In genomic region chr7:75696263-75697037, GRCh38 we compare ENCODE assay signal across 19 cellular contexts. TPM values are rescaled to one million over a fixed set of nuclear protein-coding genes. Genes with fewer than 3 reads are reported as not detected.
A peak's percentile ranks its signal among the peaks of the same experiment; 100 is the strongest.
DNase-seq lines count a peak whose midpoint lies in the region; ATAC-seq and TF ChIP-seq lines count a peak whose summit lies in the region.
"Had no signal": no experiment of that assay in that cellular context is flagged by ENCODE, and none has a peak within 500 bp of the region (broad histone marks: within the 10 kb centered on the region; RNA-seq: fewer than 3 reads in every experiment).

No MANE protein-coding gene starts in this region.

- DNase-seq in stimulated activated naive CD8-positive, alpha-beta T cell treated with anti-CD3 and anti-CD28 coated beads, Interleukin-15, amount 100 ng/mL, for 72 hours: no peak
- no peak for DNase-seq in stimulated activated naive CD8-positive, alpha-beta T cell treated with anti-CD3 and anti-CD28 coated beads, Interleukin-15, Interleukin-2, amounts not matched to agents 100 U/mL and 50 U/mL, for 24 hours
- DNase-seq in NCI-H510A treated with DMSO at 0.1 percent for 48 hours (lab: John Stamatoyannopoulos, UW): peak; percentile 10
- no peak for DNase-seq in nephron progenitor cell
- DNase-seq in stimulated activated CD4-positive, alpha-beta T cell treated with anti-CD3 and anti-CD28 coated beads, Interleukin-15, amount 100 ng/mL, for 24 hours: no peak
- DNase-seq in omental fat pad (ENCODE audit: low spot score): no peak
- DNase-seq: CD8-positive, alpha-beta T cell; DMS153; GDM1; MV-4-11; NCI-H1417; NCI-H1694 treated with DMSO at 0.1 percent for 48 hours; NCI-H2107; NCI-H226; NCI-H524 treated with DMSO at 0.1 percent for 48 hours; OCI-M1; T-helper 1 cell had no signal

- no peaks in the 10 kb centered on the region for H3K27me3 Mint-ChIP-seq in stimulated activated naive CD8-positive, alpha-beta T cell treated with anti-CD3 and anti-CD28 coated beads, Interleukin-15, amount 100 ng/mL, for 72 hours
- peaks cover 13% of the 10 kb centered on the region for H3K27me3 Mint-ChIP-seq in nephron progenitor cell (ENCODE audit: low read depth, poor library complexity)

- TF ChIP-seq CTCF in nephron progenitor cell (IDR thresholded peaks at IDR 0.05) (no peak), omental fat pad (IDR thresholded peaks at IDR 0.05) (no peak)

- no peaks in the 10 kb centered on the region for H3K4me1 Mint-ChIP-seq in stimulated activated naive CD8-positive, alpha-beta T cell treated with anti-CD3 and anti-CD28 coated beads, Interleukin-15, amount 100 ng/mL, for 72 hours
- peaks cover 32% of the 10 kb centered on the region for H3K4me1 Mint-ChIP-seq in nephron progenitor cell

- ATAC-seq in stimulated activated naive CD8-positive, alpha-beta T cell treated with anti-CD3 and anti-CD28 coated beads, Interleukin-15, amount 100 ng/mL, for 72 hours: no peak
- no peak for ATAC-seq in stimulated activated naive CD8-positive, alpha-beta T cell treated with anti-CD3 and anti-CD28 coated beads, Interleukin-15, Interleukin-2, amounts not matched to agents 100 U/mL and 50 U/mL, for 24 hours
- ATAC-seq in omental fat pad (ENCODE audit: low FRiP score): no peak
- no peak for ATAC-seq in HG03520 (IDR thresholded peaks at IDR 0.05; ENCODE audit: unreplicated experiment)
- ATAC-seq: CD8-positive, alpha-beta T cell; HCT116 had no signal

- H3K36me3 Mint-ChIP-seq in nephron progenitor cell (ENCODE audit: low read depth): peaks cover 12% of the 10 kb centered on the region
- H3K36me3 Mint-ChIP-seq: CD8-positive, alpha-beta T cell had no signal

- H3K9me3 Mint-ChIP-seq in stimulated activated naive CD8-positive, alpha-beta T cell treated with anti-CD3 and anti-CD28 coated beads, Interleukin-15, amount 100 ng/mL, for 72 hours: no peaks in the 10 kb centered on the region
- H3K9me3 Mint-ChIP-seq in nephron progenitor cell: peaks cover 6% of the 10 kb centered on the region
- H3K9me3 Mint-ChIP-seq: CD8-positive, alpha-beta T cell had no signal

- peak overlapping the region; percentile 72 to 88 for H3K27ac Mint-ChIP-seq in stimulated activated naive CD8-positive, alpha-beta T cell treated with anti-CD3 and anti-CD28 coated beads, Interleukin-15, amount 100 ng/mL, for 72 hours
- H3K27ac Mint-ChIP-seq in nephron progenitor cell: peak overlapping the region; percentile 50
- H3K27ac Mint-ChIP-seq: CD8-positive, alpha-beta T cell had no signal

- H3K4me3 Mint-ChIP-seq in stimulated activated naive CD8-positive, alpha-beta T cell treated with anti-CD3 and anti-CD28 coated beads, Interleukin-15, amount 100 ng/mL, for 72 hours: no peak overlapping the region
- H3K4me3 Mint-ChIP-seq in nephron progenitor cell: no peak overlapping the region
- H3K4me3 Mint-ChIP-seq: CD8-positive, alpha-beta T cell had no signal

RNA-seq across cellular contexts. Expression of gene HIP1, which starts 42.3 kb away (rescaled TPM):
- 10 to 100 TPM; 24.9 to 51.2 (median 27.2) TPM for total RNA-seq in omental fat pad
